Comparison of ENCODE assay signal across 1 cellular context in the genomic region with DNA sequence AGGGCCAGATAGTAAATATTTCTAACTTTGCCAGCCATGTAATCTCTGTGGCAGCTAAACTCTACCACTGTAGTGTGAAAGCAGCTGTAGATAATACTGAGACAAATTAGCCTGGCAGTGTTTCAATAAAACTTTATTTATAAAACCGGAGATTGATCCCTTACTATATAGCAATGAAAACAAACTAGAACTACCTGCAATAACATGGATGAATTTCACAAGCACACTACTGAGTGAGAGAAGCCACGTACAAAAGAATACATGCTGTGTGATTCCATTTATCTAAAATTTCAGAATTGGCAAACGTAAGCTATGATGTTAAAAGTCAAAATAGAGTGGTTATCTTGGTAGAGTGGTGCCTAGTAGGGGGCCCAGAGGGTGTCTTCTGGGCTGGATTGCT.
TF ChIP-seq lines count a peak whose summit lies in the region.

No MANE protein-coding gene starts in this region.

TF ChIP-seq in HepG2, 621 proteins besides CTCF, POLR2A, EP300 and RAD21 (continued from another document):
- TF ChIP-seq ZBTB40 (IDR thresholded peaks at IDR 0.05) (peak; percentile 54; the same call in 1 of the 2 replicates), ZBTB40 (CRISPR knock-in tag; IDR thresholded peaks at IDR 0.05) (peak; percentile 76; the same call in 1 of the 2 replicates), ARID2 (CRISPR knock-in tag; IDR thresholded peaks at IDR 0.05; ENCODE audit: borderline replicate concordance) (no peak), ZNF614 (CRISPR knock-in tag; IDR thresholded peaks at IDR 0.05; ENCODE audit: borderline replicate concordance) (no peak), NFIC (IDR thresholded peaks at IDR 0.05; ENCODE audit: low read length) (no peak), ERF (CRISPR knock-in tag; IDR thresholded peaks at IDR 0.05) (no peak)
